ENCODE assay signal across 20 cellular contexts in the genomic region with DNA sequence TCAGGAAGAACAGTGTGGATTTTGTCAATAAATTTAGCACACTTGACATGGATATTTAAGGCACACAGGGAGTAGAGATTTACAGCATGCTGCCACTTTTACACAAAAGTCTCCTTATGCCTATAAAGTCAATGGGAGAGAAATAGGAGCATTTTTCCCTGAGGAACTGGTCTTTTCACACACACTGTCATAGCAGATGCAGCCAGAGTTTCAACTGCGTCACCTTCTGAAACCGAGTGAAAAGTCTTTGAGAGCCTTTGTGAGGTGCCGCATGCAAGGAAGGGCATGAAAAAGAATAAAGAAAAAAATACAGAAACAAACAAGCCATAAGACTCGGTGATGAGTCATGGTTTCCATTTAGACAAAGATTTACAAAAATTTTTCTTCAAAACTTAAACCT.
"Had no signal": no experiment of that assay in that cellular context is flagged by ENCODE, and none has a peak within 500 bp of the region (broad histone marks: within the 10 kb centered on the region; RNA-seq: fewer than 3 reads in every experiment).

No MANE protein-coding gene starts in this region.

- H3K36me3 Mint-ChIP-seq: IgD-negative memory B cell had no signal

- H3K4me3 Mint-ChIP-seq: IgD-negative memory B cell had no signal

- H3K4me1 Mint-ChIP-seq: IgD-negative memory B cell had no signal

- H3K27me3 Mint-ChIP-seq: IgD-negative memory B cell had no signal

- H3K27ac ChIP-seq: HL-60, KMS-11 had no signal

- DNase-seq: Kasumi-1, MV-4-11, NCI-H1048, NCI-H1105, NCI-H1417, NCI-H146, NCI-H1694 treated with DMSO at 0.1 percent for 48 hours, NCI-H1930, NCI-H2081 treated with DMSO at 0.1 percent for 48 hours, NCI-H2171, NCI-H226, NCI-H446, NCI-H510A treated with DMSO at 0.1 percent for 48 hours, NCI-H526, Right ventricle myocardium superior, RPMI8226, T-helper 1 cell had no signal

- H3K9ac ChIP-seq: KMS-11 had no signal

- H3K4me2 ChIP-seq: KMS-11 had no signal

- H3K27ac Mint-ChIP-seq: IgD-negative memory B cell had no signal
